ENCODE assay signal across 3 cellular contexts in genomic region chr1:19166066-19166465, GRCh38.
TF ChIP-seq lines count a peak whose summit lies in the region.

No MANE protein-coding gene starts in this region.

TF ChIP-seq in liver, 16 proteins besides CTCF, POLR2A, EP300 and RAD21:
- TF ChIP-seq GABPA (IDR thresholded peaks at IDR 0.05 in 1 of 2, conservative IDR thresholded peaks at IDR 0.05 in 1 of 2): no peak
- no peak for TF ChIP-seq FOXA2 (IDR thresholded peaks at IDR 0.05)
- peak; percentile 47 for TF ChIP-seq MAX (IDR thresholded peaks at IDR 0.05)
- TF ChIP-seq ZBTB33 (IDR thresholded peaks at IDR 0.05): no peak
- TF ChIP-seq REST (IDR thresholded peaks at IDR 0.05): peak; percentile 18
- no peak for TF ChIP-seq TAF1 (conservative IDR thresholded peaks at IDR 0.05)
- no peak for TF ChIP-seq EGR1 (IDR thresholded peaks at IDR 0.05; ENCODE audit: low read depth in 2 of 2)
- peak; percentile 43 to 50 for TF ChIP-seq HNF4A (conservative IDR thresholded peaks at IDR 0.05)

TF ChIP-seq in HepG2, 621 proteins besides CTCF, POLR2A, EP300 and RAD21:
- TF ChIP-seq MED1 (CRISPR knock-in tag; IDR thresholded peaks at IDR 0.05) (no peak), ZSCAN29 (CRISPR knock-in tag; conservative IDR thresholded peaks at IDR 0.05) (no peak)

TF ChIP-seq in GM12878, 131 proteins besides CTCF, POLR2A, EP300 and RAD21:
- TF ChIP-seq ZSCAN29 (IDR thresholded peaks at IDR 0.05): no peak
- no peak for TF ChIP-seq DPF2 (IDR thresholded peaks at IDR 0.05)
- no peak for TF ChIP-seq ZNF384 (IDR thresholded peaks at IDR 0.05; ENCODE audit: borderline replicate concordance, low read depth, low read length)
- TF ChIP-seq E4F1 (IDR thresholded peaks at IDR 0.05; ENCODE audit: borderline replicate concordance, partially characterized antibody): no peak
- TF ChIP-seq PKNOX1 (IDR thresholded peaks at IDR 0.05): no peak
- no peak for TF ChIP-seq RAD51 (IDR thresholded peaks at IDR 0.05)
- no peak for TF ChIP-seq NR2F1 (conservative IDR thresholded peaks at IDR 0.05)
- TF ChIP-seq HDAC6 (IDR thresholded peaks at IDR 0.05; ENCODE audit: unreplicated experiment): no peak
- no peak for TF ChIP-seq IKZF1 (conservative IDR thresholded peaks at IDR 0.05)
- no peak for TF ChIP-seq ATF2 (IDR thresholded peaks at IDR 0.05; ENCODE audit: low read length)
- no peak for TF ChIP-seq HCFC1 (IDR thresholded peaks at IDR 0.05; ENCODE audit: low read length)
- TF ChIP-seq ZNF24 (IDR thresholded peaks at IDR 0.05): no peak
- no peak for TF ChIP-seq HSF1 (IDR thresholded peaks at IDR 0.05; ENCODE audit: low read depth, low read length)
- no peak for TF ChIP-seq ATF7 (IDR thresholded peaks at IDR 0.05; ENCODE audit: low read depth)
